In genomic region chr17:880871-881269, GRCh38 we compare ENCODE assay signal across 12 cellular contexts.
DNase-seq lines count a peak whose midpoint lies in the region; ATAC-seq, FAIRE-seq and TF ChIP-seq lines count a peak whose summit lies in the region.
"Had no signal": no experiment of that assay in that cellular context is flagged by ENCODE, and none has a peak within 500 bp of the region (broad histone marks: within the 10 kb centered on the region; RNA-seq: fewer than 3 reads in every experiment).

No MANE protein-coding gene starts in this region.

- no peak for DNase-seq in HTR-8/SVneo (ENCODE audit: insufficient read length, low spot score)
- DNase-seq in lung (ENCODE audit: low spot score) = no peak
- DNase-seq in stomach = no peak
- DNase-seq in stimulated activated CD4-positive, alpha-beta T cell treated with anti-CD3 and anti-CD28 coated beads, Interleukin-12 subunit alpha, Interleukin-12 subunit beta, amount 100 ng/mL, for 4 hours = no peak
- no peak for DNase-seq in SIG-M5 (lab: John Stamatoyannopoulos, UW)
- DNase-seq in A673 (ENCODE audit: low spot score) = no peak
- DNase-seq: activated CD4-positive, alpha-beta T cell treated with anti-CD3 and anti-CD28 coated beads, Interleukin-2, amount 10 ng/mL, durations not matched to agents 7 days and 5 days; activated effector memory CD4-positive, alpha-beta T cell treated with anti-CD3 and anti-CD28 coated beads, Interleukin-2, amount 50 U/mL, for 16 hours; BE2C had no signal

- no peak for TF ChIP-seq POLR2A in stomach (IDR thresholded peaks at IDR 0.05)

- H3K4me1 ChIP-seq in duodenal mucosa (ENCODE audit: control insufficient read depth in 1 of 2, insufficient read depth in 2 of 2, low read length in 2 of 2) = peaks cover 0 to 7% of the 10 kb centered on the region in 2 donors
- peaks cover 13 to 21% of the 10 kb centered on the region in 2 donors for H3K4me1 ChIP-seq in lung (ENCODE audit: control insufficient read depth in 2 of 2, insufficient read depth in 2 of 2, low read length in 2 of 2)
- peaks cover 45 to 72% (median 57%) of the 10 kb centered on the region in 4 donors for H3K4me1 ChIP-seq in stomach
- peaks cover 4% of the 10 kb centered on the region for H3K4me1 ChIP-seq in A673 (ENCODE audit: insufficient read depth, low read length, poor library complexity, severe bottlenecking)
- H3K4me1 ChIP-seq: BE2C had no signal

- TF ChIP-seq CTCF in lung (IDR thresholded peaks at IDR 0.05; ENCODE audit: control extremely low read depth, extremely low read depth) = no peak
- TF ChIP-seq CTCF in stomach (IDR thresholded peaks at IDR 0.05) = no peak
- TF ChIP-seq CTCF in A673 (conservative IDR thresholded peaks at IDR 0.05; ENCODE audit: low read depth, low read length) = no peak

- no peaks in the 10 kb centered on the region for H3K9me3 ChIP-seq in duodenal mucosa (ENCODE audit: control insufficient read depth in 1 of 2, low read length in 2 of 2)
- no peaks in the 10 kb centered on the region for H3K9me3 ChIP-seq in lung (ENCODE audit: control insufficient read depth in 2 of 2, insufficient read depth in 1 of 2, low read length in 1 of 2)
- H3K9me3 ChIP-seq in stomach = no peaks in the 10 kb centered on the region
- no peaks in the 10 kb centered on the region for H3K9me3 ChIP-seq in A673 (ENCODE audit: low read depth, low read length, poor library complexity, severe bottlenecking)
- H3K9me3 ChIP-seq: BE2C had no signal

- no peak for TF ChIP-seq EP300 in stomach (IDR thresholded peaks at IDR 0.05)

- WGBS in lung, 2 donors = 74 to 82% methylated on average over 10 of the region's 10 CpGs
- WGBS in stomach, 5 donors = 62 to 78% (median 70%) methylated on average over 10 of the region's 10 CpGs

- peak overlapping the region; percentile 2 for H3K27ac ChIP-seq in duodenal mucosa (ENCODE audit: low read depth, low read length)
- peak overlapping the region; percentile 80 to 82 for H3K27ac ChIP-seq in lung (ENCODE audit: low read depth in 1 of 2, low read length in 1 of 2)
- H3K27ac ChIP-seq in stomach = peak overlapping the region; percentile 49 to 90 (median 80)
- no peak overlapping the region for H3K27ac ChIP-seq in A673 (ENCODE audit: low read depth, low read length, poor library complexity, severe bottlenecking)

- BruUV-seq in A673 (replicated peaks; lab: Mats Ljungman, UMichigan) = no TSS peak

- H3K27me3 ChIP-seq in duodenal mucosa (ENCODE audit: control insufficient read depth in 1 of 2, insufficient read depth in 2 of 2, low read length in 2 of 2) = no peaks in the 10 kb centered on the region
- H3K27me3 ChIP-seq in lung (ENCODE audit: control insufficient read depth, insufficient read depth) = no peaks in the 10 kb centered on the region
- H3K27me3 ChIP-seq in stomach = no peaks in the 10 kb centered on the region
- H3K27me3 ChIP-seq in A673 (replicated peaks; ENCODE audit: insufficient read depth, low read depth, low read length, poor library complexity) = no peaks in the 10 kb centered on the region
- H3K27me3 ChIP-seq: BE2C had no signal

- H3K4me3 ChIP-seq in duodenal mucosa (ENCODE audit: low read depth in 1 of 2, low read length in 2 of 2) (no peak overlapping the region), lung (no peak overlapping the region), stomach (no peak overlapping the region), A673 (ENCODE audit: low read depth, low read length, poor library complexity, severe bottlenecking) (no peak overlapping the region)

- intact Hi-C loops in stomach (cut with DNase I; ENCODE audit: low total_unique reads) (no loop called here), A673 (cut with micrococcal nuclease; ENCODE audit: unreplicated experiment) (no loop called here)

- ATAC-seq in lung (ENCODE audit: insufficient read depth, low FRiP score) = no peak
- no peak for ATAC-seq in GM19395 (IDR thresholded peaks at IDR 0.05; ENCODE audit: unreplicated experiment)

- POLR2A ChIA-PET in A673 (lab: Charles Lee; ENCODE audit: low non-redundant PET) = no interaction called here

- no peak overlapping the region for H3K9ac ChIP-seq in duodenal mucosa (ENCODE audit: low read depth in 1 of 2, low read length in 2 of 2)

- FAIRE-seq in HTR-8/SVneo (lab: Jason Lieb, UNC) = peak; percentile 23
- FAIRE-seq: GM18507 had no signal

- CTCF ChIA-PET in A673 (lab: Charles Lee) = no interaction called here

- no peaks in the 10 kb centered on the region for H3K36me3 ChIP-seq in duodenal mucosa (ENCODE audit: control insufficient read depth in 1 of 2, insufficient read depth in 2 of 2, low read length in 2 of 2)
- H3K36me3 ChIP-seq in lung (ENCODE audit: control insufficient read depth in 2 of 2, insufficient read depth in 2 of 2, low read length in 2 of 2) = no peaks in the 10 kb centered on the region
- no peaks in the 10 kb centered on the region for H3K36me3 ChIP-seq in stomach
- no peaks in the 10 kb centered on the region for H3K36me3 ChIP-seq in A673 (ENCODE audit: insufficient read depth, low read length, poor library complexity, severe bottlenecking)
- H3K36me3 ChIP-seq: BE2C had no signal
